Comparison of ENCODE assay signal across 24 cellular contexts in the genomic region with DNA sequence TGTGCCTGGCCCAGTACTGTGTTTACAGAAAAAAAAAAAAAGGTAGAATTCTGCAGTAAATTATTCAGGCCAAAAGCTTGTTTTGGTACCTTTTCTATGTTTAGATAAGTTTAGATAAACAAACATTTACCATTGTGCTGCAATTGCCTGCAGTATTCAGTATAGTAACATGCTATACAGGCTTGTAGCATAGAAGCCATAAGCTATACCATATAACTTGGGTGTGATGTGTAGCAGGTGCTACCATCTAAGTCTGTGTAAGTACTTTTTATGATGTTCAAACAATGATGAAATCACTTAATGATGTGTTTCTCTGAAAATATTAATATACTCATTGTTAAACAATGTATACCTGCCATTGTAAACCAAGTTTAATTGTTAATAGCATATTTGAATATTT.
A peak's percentile ranks its signal among the peaks of the same experiment; 100 is the strongest.
DNase-seq lines count a peak whose midpoint lies in the region; ATAC-seq and TF ChIP-seq lines count a peak whose summit lies in the region.
"Had no signal": no experiment of that assay in that cellular context is flagged by ENCODE, and none has a peak within 500 bp of the region (broad histone marks: within the 10 kb centered on the region; RNA-seq: fewer than 3 reads in every experiment).

No MANE protein-coding gene starts in this region.

- ATAC-seq in PC-3 (peak; percentile 24; the same call in 1 of the 2 replicates), left colon (peak; percentile 74), Right ventricle myocardium superior (ENCODE audit: poor library complexity) (no peak)
- ATAC-seq: A549, GM12878, GM23338 had no signal

- no peaks in the 10 kb centered on the region for H3K27me3 ChIP-seq in PC-3 (ENCODE audit: low read length)
- H3K27me3 ChIP-seq in GM23248 (replicated peaks; ENCODE audit: insufficient read depth) = no peaks in the 10 kb centered on the region
- H3K27me3 ChIP-seq: BE2C; BLaER1 treated with 17β-estradiol and CSF1 and Interleukin-3, amounts not matched to agents 10 nM and 100 nM had no signal

- H3K9me3 ChIP-seq in PC-3 (ENCODE audit: low read length) = no peaks in the 10 kb centered on the region
- H3K9me3 ChIP-seq in GM23248 (ENCODE audit: low read depth) = no peaks in the 10 kb centered on the region
- H3K9me3 ChIP-seq: A549; BE2C; BLaER1 treated with 17β-estradiol and CSF1 and Interleukin-3, amounts not matched to agents 10 nM and 100 nM; HAP-1 had no signal

- H3K9me2 ChIP-seq in PC-3 (replicated peaks; ENCODE audit: low read length) = no peaks in the 10 kb centered on the region
- H3K9me2 ChIP-seq in GM23248 (ENCODE audit: insufficient read depth) = no peaks in the 10 kb centered on the region

- no TSS peak for BruUV-seq in PC-3 (replicated peaks; lab: Mats Ljungman, UMichigan)

- H3K4me3 ChIP-seq in PC-3 (ENCODE audit: low read length) (no peak overlapping the region), GM23248 (no peak overlapping the region)
- H3K4me3 ChIP-seq: A549; BLaER1 treated with 17β-estradiol and CSF1 and Interleukin-3, amounts not matched to agents 10 nM and 100 nM; GM12878; GM23338; HAP-1 had no signal

- CTCF ChIA-PET in PC-3 (lab: Charles Lee) = interaction anchor here (0.6 kb wide), 1 partner anchor 8 kb away, joined by 4 read pairs; no protein-coding TSS in a partner anchor

- in situ Hi-C loops in GM23248 (cut with MboI) = no loop called here

- peak; percentile 4 for DNase-seq in NCI-H748 (lab: John Stamatoyannopoulos, UW; ENCODE audit: unreplicated experiment)
- DNase-seq in NCI-H748 treated with DMSO at 0.1 percent for 48 hours (lab: John Stamatoyannopoulos, UW) = no peak
- DNase-seq in PC-3 = no peak
- no peak for DNase-seq in left colon
- DNase-seq in GM23248 = no peak
- no peak for DNase-seq in Right ventricle myocardium superior
- DNase-seq in H4 (ENCODE audit: low spot score) = no peak
- DNase-seq: 8988T; ACHN; AML-193; BE2C; Calu3; CD4-positive, alpha-beta T cell; CD8-positive, alpha-beta memory T cell; COR-L47; DMS79; EL; GDM1; HFFc6 had no signal

- H3K36me3 ChIP-seq in PC-3 (ENCODE audit: low read depth, low read length) = no peaks in the 10 kb centered on the region
- H3K36me3 ChIP-seq in GM23248 (ENCODE audit: low read depth) = no peaks in the 10 kb centered on the region
- H3K36me3 ChIP-seq: BE2C; BLaER1 treated with 17β-estradiol and CSF1 and Interleukin-3, amounts not matched to agents 10 nM and 100 nM; HAP-1 had no signal

- H3K4me1 ChIP-seq in PC-3 (ENCODE audit: insufficient read depth, low read length) (no peaks in the 10 kb centered on the region), GM23248 (ENCODE audit: insufficient read depth) (no peaks in the 10 kb centered on the region)
- H3K4me1 ChIP-seq: A549; BE2C; BLaER1 treated with 17β-estradiol and CSF1 and Interleukin-3, amounts not matched to agents 10 nM and 100 nM; HAP-1 had no signal

- TF ChIP-seq CTCF in PC-3 (conservative IDR thresholded peaks at IDR 0.05; ENCODE audit: low read depth, low read length) = no peak

- H3K9ac ChIP-seq in PC-3 (ENCODE audit: low read length) (no peak overlapping the region), GM23248 (no peak overlapping the region)
- H3K9ac ChIP-seq: BLaER1 treated with 17β-estradiol and CSF1 and Interleukin-3, amounts not matched to agents 10 nM and 100 nM had no signal

- H3K27ac ChIP-seq in PC-3 (ENCODE audit: low read length) (no peak overlapping the region), GM23248 (no peak overlapping the region)
- H3K27ac ChIP-seq: A549; BLaER1 treated with 17β-estradiol and CSF1 and Interleukin-3, amounts not matched to agents 10 nM and 100 nM had no signal

- H3F3A ChIP-seq in PC-3 (ENCODE audit: low read length, unreplicated experiment) (no peaks in the 10 kb centered on the region), GM23248 (ENCODE audit: insufficient read depth) (no peaks in the 10 kb centered on the region)

- H3K79me2 ChIP-seq in PC-3 (ENCODE audit: low read length) (no peaks in the 10 kb centered on the region), GM23248 (ENCODE audit: insufficient read depth) (no peaks in the 10 kb centered on the region)

- H2AFZ ChIP-seq in PC-3 (ENCODE audit: low read length) (no peak overlapping the region), GM23248 (no peak overlapping the region)
- H2AFZ ChIP-seq: GM23338 had no signal

- H3K4me2 ChIP-seq in PC-3 (ENCODE audit: low read length) (no peak overlapping the region), GM23248 (ENCODE audit: unreplicated experiment) (no peak overlapping the region)
- H3K4me2 ChIP-seq: A549; BLaER1 treated with 17β-estradiol and CSF1 and Interleukin-3, amounts not matched to agents 10 nM and 100 nM; GM23338 had no signal

- H4K20me1 ChIP-seq in PC-3 (ENCODE audit: low read length) (no peaks in the 10 kb centered on the region), GM23248 (ENCODE audit: insufficient read depth) (no peaks in the 10 kb centered on the region)
- H4K20me1 ChIP-seq: BLaER1 treated with 17β-estradiol and CSF1 and Interleukin-3, amounts not matched to agents 10 nM and 100 nM had no signal

- intact Hi-C loops in PC-3 (cut with micrococcal nuclease) (no loop called here), left colon (cut with DNase I, micrococcal nuclease) (no loop called here), Right ventricle myocardium superior (cut with DNase I) (no loop called here)

- POLR2A ChIA-PET in PC-3 (lab: Charles Lee; ENCODE audit: unreplicated experiment) = interaction anchor here (0.6 kb wide), 2 partner anchors 9 to 26 kb away, joined by 4 to 13 read pairs; no protein-coding TSS in a partner anchor
